Comparison of ENCODE assay signal across 10 cellular contexts in the genomic region with DNA sequence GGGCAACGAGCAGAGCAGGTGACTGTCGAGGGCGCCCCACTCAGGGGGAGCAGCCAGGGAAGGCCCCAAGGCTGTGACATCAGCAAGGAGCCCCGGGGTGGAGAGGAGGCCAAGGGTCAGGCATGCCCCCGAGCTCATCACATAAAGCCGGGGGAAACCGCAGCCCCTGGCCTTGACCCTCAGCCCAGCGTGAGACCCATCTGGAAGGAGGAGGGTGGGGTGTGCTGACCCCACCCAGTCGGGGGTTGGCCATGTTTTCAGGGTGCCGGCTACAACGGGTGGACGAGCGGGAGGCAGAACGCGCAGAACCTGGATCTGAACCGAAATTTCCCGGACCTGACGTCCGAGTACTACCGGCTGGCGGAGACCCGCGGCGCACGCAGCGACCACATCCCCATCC. TPM values are rescaled to one million over a fixed set of nuclear protein-coding genes. Genes with fewer than 3 reads are reported as not detected.
"Had no signal": no experiment of that assay in that cellular context is flagged by ENCODE, and none has a peak within 500 bp of the region (broad histone marks: within the 10 kb centered on the region; RNA-seq: fewer than 3 reads in every experiment).

No MANE protein-coding gene starts in this region.

- H3K4me1 ChIP-seq: HAP-1 had no signal

- H3K36me3 ChIP-seq: HAP-1 had no signal

- H3K4me3 ChIP-seq: GM23338, HAP-1 had no signal

- H3K27ac ChIP-seq: HL-60 had no signal

- ATAC-seq: HCT116 had no signal

- FAIRE-seq: HepG2 had no signal

- H3K9me3 ChIP-seq: HAP-1 had no signal

- H3K4me2 ChIP-seq: GM23338 had no signal

- DNase-seq: H7, KG1 had no signal

- H2AFZ ChIP-seq: GM23338 had no signal

RNA-seq across cellular contexts. Expression of a gene that starts 13.9 kb away (rescaled TPM):
- total RNA-seq: HT1080 had no signal
- polyA plus RNA-seq: IgD-negative memory B cell had no signal

RNA-seq across cellular contexts. Expression of a gene that starts 26.3 kb away (rescaled TPM):
- total RNA-seq: H4, HT1080 had no signal
- polyA plus RNA-seq: IgD-negative memory B cell had no signal
